ENCODE assay signal across 28 cellular contexts in the genomic region with DNA sequence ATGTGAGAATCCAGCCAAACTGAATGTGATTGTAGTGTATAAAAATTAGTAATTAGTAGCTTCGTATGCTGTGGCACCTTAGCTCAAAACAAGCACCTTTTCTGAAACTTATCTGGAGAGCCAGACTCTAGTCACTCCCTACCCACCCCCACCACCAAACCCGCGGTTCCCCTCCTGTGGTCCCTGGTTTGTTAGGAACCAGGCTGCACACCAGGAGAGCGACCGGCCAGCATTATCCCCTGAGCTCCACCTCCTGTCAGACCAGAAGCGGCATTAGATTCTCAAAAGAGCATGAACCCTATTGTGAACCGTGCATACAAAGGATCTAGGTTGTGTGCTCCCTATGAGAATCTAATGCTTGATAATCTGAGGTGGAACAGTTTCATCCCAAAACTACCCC.
"Had no signal": no experiment of that assay in that cellular context is flagged by ENCODE, and none has a peak within 500 bp of the region (broad histone marks: within the 10 kb centered on the region; RNA-seq: fewer than 3 reads in every experiment).

No MANE protein-coding gene starts in this region.

- DNase-seq: activated CD4-positive, alpha-beta memory T cell treated with anti-CD3 and anti-CD28 coated beads for 36 hours; activated CD4-positive, alpha-beta T cell treated with anti-CD3 and anti-CD28 coated beads, Interleukin-2, amount 10 ng/mL, durations not matched to agents 7 days and 5 days; activated CD4-positive, CD25-positive, alpha-beta regulatory T cell; activated CD8-positive, alpha-beta memory T cell treated with anti-CD3 and anti-CD28 coated beads for 24 hours; activated gamma-delta T cell treated with Interleukin-2 at 50 U/mL for 16 hours; activated naive CD4-positive, alpha-beta T cell treated with anti-CD3 and anti-CD28 coated beads, Interleukin-2, amount 50 U/mL, for 16 hours; activated naive CD8-positive, alpha-beta T cell treated with anti-CD3 and anti-CD28 coated beads, Interleukin-2, amount 10 ng/mL, durations not matched to agents 7 days and 5 days; activated T-cell treated with anti-CD3 and anti-CD28 coated beads, Interleukin-2, amount 50 U/mL, for 4 hours; adrenal gland; anterior cingulate cortex; central memory CD4-positive, alpha-beta T cell; Karpas-422; MM.1S; NCI-H1105 treated with DMSO at 0.1 percent for 48 hours; NCI-H1436 treated with DMSO at 0.1 percent for 48 hours; NCI-H187; NCI-H2081; NCI-H446; NCI-H524; NCI-H82; NK-92 treated with Interleukin-12 subunit alpha and Interleukin-12 subunit beta, amount 100 ng/mL, for 24 hours; OCI-M1; RPMI8226; T-cell; T-helper 2 cell; T1000 had no signal

- H3K4me3 ChIP-seq: adrenal gland, K562, SK-N-MC had no signal

- H3K36me3 ChIP-seq: adrenal gland had no signal

- H3K9me3 ChIP-seq: adrenal gland had no signal

- H3K4me1 ChIP-seq: adrenal gland had no signal

- H3K27ac ChIP-seq: adrenal gland, SK-N-MC had no signal

- H3K27me3 ChIP-seq: adrenal gland had no signal
